Comparison of ENCODE assay signal across 20 cellular contexts in genomic region chr20:49394757-49395156, GRCh38.
DNase-seq lines count a peak whose midpoint lies in the region; ATAC-seq and TF ChIP-seq lines count a peak whose summit lies in the region.
"Had no signal": no experiment of that assay in that cellular context is flagged by ENCODE, and none has a peak within 500 bp of the region (broad histone marks: within the 10 kb centered on the region; RNA-seq: fewer than 3 reads in every experiment).

No MANE protein-coding gene starts in this region.

- no peak overlapping the region for H3K9ac ChIP-seq in rectal smooth muscle tissue (ENCODE audit: low read length)
- H3K9ac ChIP-seq: BLaER1 had no signal

- H3K27ac Mint-ChIP-seq in nephron progenitor cell: no peak overlapping the region
- H3K27ac Mint-ChIP-seq: CD4-positive, alpha-beta memory T cell; IgD-negative memory B cell had no signal

- no peak for TF ChIP-seq CTCF in gastroesophageal sphincter (IDR thresholded peaks at IDR 0.05)
- no peak for TF ChIP-seq CTCF in tibial artery (IDR thresholded peaks at IDR 0.05)
- TF ChIP-seq CTCF in nephron progenitor cell (IDR thresholded peaks at IDR 0.05): no peak

- TF ChIP-seq POLR2A in gastroesophageal sphincter (IDR thresholded peaks at IDR 0.05): no peak

- peaks cover 20% of the 10 kb centered on the region for H3K27me3 Mint-ChIP-seq in nephron progenitor cell (ENCODE audit: low read depth, poor library complexity)

- H3K4me1 ChIP-seq in gastroesophageal sphincter: peaks cover 11 to 85% (median 16%) of the 10 kb centered on the region in 3 donors
- peaks cover 16% of the 10 kb centered on the region for H3K4me1 ChIP-seq in rectal smooth muscle tissue (ENCODE audit: control insufficient read depth, insufficient read depth, low read length)
- peaks cover 0 to 37% (median 18%) of the 10 kb centered on the region in 4 donors for H3K4me1 ChIP-seq in tibial artery
- H3K4me1 ChIP-seq: BLaER1, Peyer's patch had no signal

- H3K36me3 Mint-ChIP-seq in nephron progenitor cell (ENCODE audit: low read depth): no peaks in the 10 kb centered on the region
- H3K36me3 Mint-ChIP-seq: CD4-positive, alpha-beta memory T cell; IgD-negative memory B cell had no signal

- no peaks in the 10 kb centered on the region for H3K4me1 Mint-ChIP-seq in nephron progenitor cell
- H3K4me1 Mint-ChIP-seq: CD4-positive, alpha-beta memory T cell; IgD-negative memory B cell had no signal

- H3K36me3 ChIP-seq in gastroesophageal sphincter (no peaks in the 10 kb centered on the region), rectal smooth muscle tissue (ENCODE audit: control insufficient read depth, insufficient read depth, low read length) (no peaks in the 10 kb centered on the region), tibial artery (no peaks in the 10 kb centered on the region)
- H3K36me3 ChIP-seq: BLaER1, Peyer's patch had no signal

- DNase-seq in tibial artery (no peak), nephron progenitor cell (no peak), SIG-M5 treated with dmso at 0.1 percent for 504 hours (lab: John Stamatoyannopoulos, UW; ENCODE audit: unreplicated experiment) (no peak), posterior cingulate gyrus (no peak)
- DNase-seq: CD4-positive, alpha-beta memory T cell; DMS153; GDM1; H9; Kasumi-1; NCI-H1092; NCI-H1436 treated with DMSO at 0.1 percent for 48 hours; NCI-H2081 treated with DMSO at 0.1 percent for 48 hours; Peyer's patch had no signal

- ATAC-seq in gastroesophageal sphincter (no peak), HG02798 (IDR thresholded peaks at IDR 0.05; ENCODE audit: poor library complexity, unreplicated experiment) (no peak)

- H3K4me3 ChIP-seq in gastroesophageal sphincter: no peak overlapping the region
- peak overlapping the region; percentile 19 for H3K4me3 ChIP-seq in rectal smooth muscle tissue (ENCODE audit: low read length)
- H3K4me3 ChIP-seq in tibial artery: no peak overlapping the region
- H3K4me3 ChIP-seq: BLaER1, MG63, Peyer's patch had no signal

- 43 to 45% methylated on average over 3 to 8 of the region's 8 CpGs for WGBS in gastroesophageal sphincter (ENCODE audit: low coverage in 1 of 2), 2 donors

- TF ChIP-seq EP300 in gastroesophageal sphincter (IDR thresholded peaks at IDR 0.05): no peak

- H3K27ac ChIP-seq in angular gyrus (ENCODE audit: low read depth, low read length) (peak overlapping the region; percentile 49), gastroesophageal sphincter (peak overlapping the region; percentile 89 to 92 (median 90)), rectal smooth muscle tissue (ENCODE audit: low read depth, low read length) (peak overlapping the region; percentile 88), tibial artery (peak overlapping the region; percentile 69 to 79)
- H3K27ac ChIP-seq: BLaER1 had no signal

- intact Hi-C loops in tibial artery (cut with DNase I; ENCODE audit: low total_unique reads) (loop anchor here (10.0 kb wide), 1 partner anchor 50 kb away; no protein-coding TSS in a partner anchor), posterior cingulate gyrus (cut with DNase I) (no loop called here)

- no peaks in the 10 kb centered on the region for H3K9me3 ChIP-seq in gastroesophageal sphincter
- H3K9me3 ChIP-seq in tibial artery: no peaks in the 10 kb centered on the region
- H3K9me3 ChIP-seq: BLaER1, MG63, Peyer's patch had no signal

- H3K4me3 Mint-ChIP-seq in nephron progenitor cell: no peak overlapping the region
- H3K4me3 Mint-ChIP-seq: CD4-positive, alpha-beta memory T cell; H9; IgD-negative memory B cell had no signal

- H3K9me3 Mint-ChIP-seq in nephron progenitor cell: no peaks in the 10 kb centered on the region
- H3K9me3 Mint-ChIP-seq: CD4-positive, alpha-beta memory T cell; H9 had no signal

- H3K27me3 ChIP-seq in gastroesophageal sphincter (no peaks in the 10 kb centered on the region), rectal smooth muscle tissue (ENCODE audit: control insufficient read depth, insufficient read depth, low read length) (no peaks in the 10 kb centered on the region), tibial artery (no peaks in the 10 kb centered on the region)
- H3K27me3 ChIP-seq: BLaER1, MG63, Peyer's patch had no signal
